In genomic region chr9:110183208-110184145, GRCh38 we compare ENCODE assay signal across 8 cellular contexts. TPM values are rescaled to one million over a fixed set of nuclear protein-coding genes. Genes with fewer than 3 reads are reported as not detected.
DNase-seq lines count a peak whose midpoint lies in the region; ATAC-seq and TF ChIP-seq lines count a peak whose summit lies in the region.

No MANE protein-coding gene starts in this region.

- DNase-seq in Daoy (ENCODE audit: low read depth) (peak; percentile 75), LHCN-M2 (ENCODE audit: low read depth) (peak; percentile 61), RWPE1 (ENCODE audit: low spot score) (peak; percentile 80), left cardiac atrium (peak; percentile 42), renal cortical epithelial cell (ENCODE audit: low read depth) (peak; percentile 71), epidermal melanocyte (ENCODE audit: insufficient read length, low spot score) (no peak)
- peak; percentile 29 for DNase-seq in activated naive CD8-positive, alpha-beta T cell treated with anti-CD3 and anti-CD28 coated beads for 36 hours

- H3K27ac Mint-ChIP-seq in activated naive CD8-positive, alpha-beta T cell treated with anti-CD3 and anti-CD28 coated beads for 36 hours: no peak overlapping the region

- CTCF ChIA-PET in RWPE1 (lab: Yijun Ruan, JAX): interaction anchor here (0.6 to 2.1 kb wide), 15 partner anchors 12 to 837 kb away, joined by 3 to 19 read pairs (median 3); no protein-coding TSS in a partner anchor

- H3K4me3 Mint-ChIP-seq in activated naive CD8-positive, alpha-beta T cell treated with anti-CD3 and anti-CD28 coated beads for 36 hours: no peak overlapping the region

- no peaks in the 10 kb centered on the region for H3K4me1 Mint-ChIP-seq in activated naive CD8-positive, alpha-beta T cell treated with anti-CD3 and anti-CD28 coated beads for 36 hours

- H3K36me3 Mint-ChIP-seq in activated naive CD8-positive, alpha-beta T cell treated with anti-CD3 and anti-CD28 coated beads for 36 hours: no peaks in the 10 kb centered on the region

- intact Hi-C loops in left cardiac atrium (cut with DNase I): no loop called here

- TF ChIP-seq CTCF in RWPE1 (conservative IDR thresholded peaks at IDR 0.05; ENCODE audit: low read depth): peak; percentile 86

- no peaks in the 10 kb centered on the region for H3K9me3 Mint-ChIP-seq in activated naive CD8-positive, alpha-beta T cell treated with anti-CD3 and anti-CD28 coated beads for 36 hours

- H3K27me3 Mint-ChIP-seq in activated naive CD8-positive, alpha-beta T cell treated with anti-CD3 and anti-CD28 coated beads for 36 hours: no peaks in the 10 kb centered on the region

- ATAC-seq in GM21619 (IDR thresholded peaks at IDR 0.05; ENCODE audit: unreplicated experiment): peak; percentile 79
- peak; percentile 60 to 67 for ATAC-seq in left cardiac atrium

- no peak overlapping the region for H3K27ac ChIP-seq in RWPE1

- POLR2A ChIA-PET in RWPE1 (lab: Yijun Ruan, JAX; ENCODE audit: low non-redundant PET): no interaction called here

RNA-seq across cellular contexts. Expression of gene C9orf152, which starts 24.5 kb away (rescaled TPM):
- not detected in 2 replicates for total RNA-seq in Daoy (2014; rRNA removed; shearing (Covaris generic))
- total RNA-seq in LHCN-M2 (2014; rRNA removed) (not detected in 2 replicates), left cardiac atrium (not detected), renal cortical epithelial cell (not detected in 2 replicates)
- polyA plus RNA-seq in LHCN-M2 (2012): 0.04 TPM
- total RNA-seq in activated naive CD8-positive, alpha-beta T cell treated with anti-CD3 and anti-CD28 coated beads for 36 hours: not detected
